17 cellular contexts compared by ENCODE assay signal in the genomic region with DNA sequence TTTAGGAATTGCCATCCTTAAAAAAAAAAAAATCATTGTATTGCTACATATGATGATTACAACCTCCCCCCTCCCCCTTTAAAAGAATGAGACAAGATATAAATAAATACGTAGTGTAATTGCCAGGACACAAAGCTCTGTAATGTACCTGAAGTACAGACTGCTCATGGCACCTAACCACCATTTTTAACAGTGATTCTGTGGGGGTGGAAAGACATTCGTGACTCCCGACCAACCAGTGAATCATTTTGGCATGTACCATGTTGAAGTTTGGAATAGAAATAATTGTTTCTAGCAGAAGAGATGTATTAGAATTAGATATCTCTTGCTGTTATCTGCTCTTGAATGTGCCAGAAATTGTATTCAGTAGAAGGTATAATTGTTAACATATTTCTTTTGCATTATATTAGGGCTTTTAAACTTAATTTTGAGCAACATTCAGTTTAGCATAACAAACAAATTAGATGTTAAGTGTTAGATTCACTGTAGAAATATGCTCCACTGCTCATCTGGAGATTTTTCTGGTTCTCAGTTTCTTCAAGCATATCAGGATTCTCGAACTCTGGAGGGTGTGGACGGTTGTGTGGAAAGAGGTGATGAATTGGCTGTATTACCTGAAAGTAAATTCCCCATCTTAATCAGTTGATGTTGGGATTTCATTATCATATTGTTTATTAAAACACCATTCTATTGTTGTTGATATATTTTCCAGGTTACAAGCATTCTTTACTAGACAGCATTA. TPM values are rescaled to one million over a fixed set of nuclear protein-coding genes. Genes with fewer than 3 reads are reported as not detected.
DNase-seq lines count a peak whose midpoint lies in the region; ATAC-seq and TF ChIP-seq lines count a peak whose summit lies in the region.
"Had no signal": no experiment of that assay in that cellular context is flagged by ENCODE, and none has a peak within 500 bp of the region (broad histone marks: within the 10 kb centered on the region; RNA-seq: fewer than 3 reads in every experiment).

No MANE protein-coding gene starts in this region.

- peak overlapping the region; percentile 76 for H3K27ac Mint-ChIP-seq in osteocyte (ENCODE audit: unreplicated experiment)
- H3K27ac Mint-ChIP-seq: dendritic cell treated with granulocyte-macrophage colony-stimulating factor and Interleukin-4, amounts not matched to agents 40 ng/mL and 50 ng/mL, for 4 days had no signal

- H3K4me3 Mint-ChIP-seq in osteocyte (ENCODE audit: unreplicated experiment) = no peak overlapping the region
- H3K4me3 Mint-ChIP-seq: dendritic cell treated with granulocyte-macrophage colony-stimulating factor and Interleukin-4, amounts not matched to agents 40 ng/mL and 50 ng/mL, for 4 days had no signal

- H3K9me3 Mint-ChIP-seq in osteocyte (ENCODE audit: unreplicated experiment) = no peaks in the 10 kb centered on the region
- H3K9me3 Mint-ChIP-seq: naive thymus-derived CD4-positive, alpha-beta T cell had no signal

- ATAC-seq in HG03521 (IDR thresholded peaks at IDR 0.05; ENCODE audit: unreplicated experiment) = no peak
- ATAC-seq: esophagus mucosa; naive thymus-derived CD4-positive, alpha-beta T cell; Panc1 had no signal

- peaks cover 70% of the 10 kb centered on the region for H3K4me1 Mint-ChIP-seq in osteocyte (ENCODE audit: unreplicated experiment)

- TF ChIP-seq CTCF in fibroblast of mammary gland (conservative IDR thresholded peaks at IDR 0.05; ENCODE audit: control insufficient read depth, insufficient read depth, low read depth, low read length) (no peak), osteocyte (IDR thresholded peaks at IDR 0.05) (no peak)

- H3K36me3 Mint-ChIP-seq in osteocyte (ENCODE audit: unreplicated experiment) = no peaks in the 10 kb centered on the region

- H3K4me3 ChIP-seq in fibroblast of mammary gland (ENCODE audit: control insufficient read depth, low read depth, low read length) = no peak overlapping the region
- H3K4me3 ChIP-seq: ascending aorta had no signal

- H3K27me3 Mint-ChIP-seq in osteocyte (ENCODE audit: unreplicated experiment) = no peaks in the 10 kb centered on the region
- H3K27me3 Mint-ChIP-seq: dendritic cell treated with granulocyte-macrophage colony-stimulating factor and Interleukin-4, amounts not matched to agents 40 ng/mL and 50 ng/mL, for 4 days; naive thymus-derived CD4-positive, alpha-beta T cell had no signal

- DNase-seq in ELR (ENCODE audit: low read depth) = peak; percentile 71
- DNase-seq in RPMI7951 (ENCODE audit: low read depth) = peak; percentile 25
- DNase-seq in fibroblast of mammary gland (ENCODE audit: low read depth) = peak; percentile 60
- DNase-seq in osteocyte (ENCODE audit: extremely low spot score, unreplicated experiment) = no peak
- no peak for DNase-seq in NCI-H345 treated with DMSO at 0.1 percent for 48 hours (lab: John Stamatoyannopoulos, UW; ENCODE audit: unreplicated experiment)
- no peak for DNase-seq in HT-29 (ENCODE audit: low spot score)
- no peak for DNase-seq in medulla oblongata (ENCODE audit: extremely low spot score)
- DNase-seq: activated effector memory CD4-positive, alpha-beta T cell treated with anti-CD3 and anti-CD28 coated beads, Interleukin-2, amount 50 U/mL, for 16 hours; naive thymus-derived CD4-positive, alpha-beta T cell; NCI-H2081; NCI-H69; T-helper 1 cell had no signal

RNA-seq across cellular contexts. Expression of a gene that starts 31.1 kb away (rescaled TPM):
- total RNA-seq in RPMI7951 (2014; rRNA removed; shearing (Covaris generic)) = 23.6 and 40.0 TPM in 2 replicates
- 45.5 and 48.0 TPM in 2 replicates for total RNA-seq in osteocyte
- 8.0 and 11.5 TPM in 2 replicates for total RNA-seq in HT-29 (2014; rRNA removed; shearing (Covaris generic))

Comparison
In these comparisons a context has a peak if more than half of its experiments do, and no peak if none do; other contexts are left out.
1. DNase-seq: peak in ELR (single experiment), RPMI7951 (single experiment) and fibroblast of mammary gland (single experiment); none in osteocyte (single experiment), NCI-H345 treated with DMSO at 0.1 percent for 48 hours (single experiment), HT-29 (single experiment) and medulla oblongata (single experiment).